Comparison of ENCODE assay signal across 8 cellular contexts in genomic region chr3:16482770-16483531, GRCh38. TPM values are rescaled to one million over a fixed set of nuclear protein-coding genes. Genes with fewer than 3 reads are reported as not detected.
DNase-seq lines count a peak whose midpoint lies in the region; ATAC-seq, FAIRE-seq and TF ChIP-seq lines count a peak whose summit lies in the region.

No MANE protein-coding gene starts in this region.

- intact Hi-C loops in psoas muscle (cut with DNase I) = no loop called here

- ATAC-seq in HG02943 (IDR thresholded peaks at IDR 0.05; ENCODE audit: low read depth, unreplicated experiment) (peak; percentile 52), psoas muscle (no peak)
- peak; percentile 70 for ATAC-seq in activated naive CD8-positive, alpha-beta T cell treated with anti-CD3 and anti-CD28 coated beads, Interleukin-2, amount 50 U/mL, for 24 hours

- no peak overlapping the region for H3K4me3 Mint-ChIP-seq in activated naive CD8-positive, alpha-beta T cell treated with anti-CD3 and anti-CD28 coated beads, Interleukin-2, amount 50 U/mL, for 24 hours

- TF ChIP-seq CTCF in psoas muscle (IDR thresholded peaks at IDR 0.05) = no peak

- DNase-seq in stimulated activated CD8-positive, alpha-beta memory T cell treated with anti-CD3 and anti-CD28 coated beads, Interleukin-12 subunit alpha, Interleukin-12 subunit beta, amount 100 ng/mL, for 4 hours (ENCODE audit: low read depth) = peak; percentile 8
- no peak for DNase-seq in stimulated activated CD8-positive, alpha-beta memory T cell treated with anti-CD3 and anti-CD28 coated beads, Interleukin-4, amount 100 ng/mL, for 48 hours
- DNase-seq in NCI-H2107 treated with DMSO at 0.1 percent for 48 hours (lab: John Stamatoyannopoulos, UW; ENCODE audit: unreplicated experiment) = peak; percentile 88
- DNase-seq in activated naive CD8-positive, alpha-beta T cell treated with anti-CD3 and anti-CD28 coated beads, Interleukin-2, amount 50 U/mL, for 24 hours = peak; percentile 41
- DNase-seq in psoas muscle = peak in 1 of 2 donors; percentile 50
- DNase-seq in H54 (ENCODE audit: insufficient read length, low spot score) = no peak
- no peak for DNase-seq in RPMI8226

- H3K4me1 Mint-ChIP-seq in activated naive CD8-positive, alpha-beta T cell treated with anti-CD3 and anti-CD28 coated beads, Interleukin-2, amount 50 U/mL, for 24 hours = peaks cover 74% of the 10 kb centered on the region

- H3K36me3 ChIP-seq in psoas muscle (ENCODE audit: insufficient read depth in 1 of 2, low read depth in 1 of 2) = peaks cover 2 to 6% of the 10 kb centered on the region in 2 donors

- no peak overlapping the region for H3K4me3 ChIP-seq in psoas muscle

- H3K9me3 ChIP-seq in psoas muscle = no peaks in the 10 kb centered on the region

- H3K27me3 Mint-ChIP-seq in activated naive CD8-positive, alpha-beta T cell treated with anti-CD3 and anti-CD28 coated beads, Interleukin-2, amount 50 U/mL, for 24 hours = no peaks in the 10 kb centered on the region

- no peaks in the 10 kb centered on the region for H3K27me3 ChIP-seq in psoas muscle (ENCODE audit: insufficient read depth in 3 of 3, low read length in 2 of 3)

- TF ChIP-seq POLR2A in H54 (IDR thresholded peaks at IDR 0.05; ENCODE audit: low read depth, low read length) = no peak

- H3K9me3 Mint-ChIP-seq in activated naive CD8-positive, alpha-beta T cell treated with anti-CD3 and anti-CD28 coated beads, Interleukin-2, amount 50 U/mL, for 24 hours = no peaks in the 10 kb centered on the region

- H3K36me3 Mint-ChIP-seq in activated naive CD8-positive, alpha-beta T cell treated with anti-CD3 and anti-CD28 coated beads, Interleukin-2, amount 50 U/mL, for 24 hours (ENCODE audit: low read depth) = peaks cover 74% of the 10 kb centered on the region

- H3K27ac ChIP-seq in psoas muscle = peak overlapping the region; percentile 11

- H3K4me1 ChIP-seq in psoas muscle = peaks cover 33% of the 10 kb centered on the region

- no peak for FAIRE-seq in H54 (lab: Jason Lieb, UNC)

- H3K27ac Mint-ChIP-seq in activated naive CD8-positive, alpha-beta T cell treated with anti-CD3 and anti-CD28 coated beads, Interleukin-2, amount 50 U/mL, for 24 hours = peak overlapping the region; percentile 73

- 51 to 65% (median 64%) methylated on average over 7 of the region's 7 CpGs for WGBS in psoas muscle, 3 donors

RNA-seq across cellular contexts. Expression of gene RFTN1, which starts 30.5 kb away (rescaled TPM):
- 10 to 100 TPM; 11.5 to 21.8 (median 16.8) TPM for total RNA-seq in psoas muscle
- polyA plus RNA-seq in psoas muscle = 10 to 100 TPM in 2 of 3 donors, 1 to 10 TPM in 1; 9.1 to 33.1 (median 14.9) TPM

Comparison
In these comparisons a context has a peak if more than half of its experiments do, and no peak if none do; other contexts are left out.
1. DNase-seq: peak in stimulated activated CD8-positive, alpha-beta memory T cell treated with anti-CD3 and anti-CD28 coated beads, Interleukin-12 subunit alpha, Interleukin-12 subunit beta, amount 100 ng/mL, for 4 hours (single experiment), NCI-H2107 treated with DMSO at 0.1 percent for 48 hours (single experiment) and activated naive CD8-positive, alpha-beta T cell treated with anti-CD3 and anti-CD28 coated beads, Interleukin-2, amount 50 U/mL, for 24 hours (single experiment); none in stimulated activated CD8-positive, alpha-beta memory T cell treated with anti-CD3 and anti-CD28 coated beads, Interleukin-4, amount 100 ng/mL, for 48 hours (single experiment), H54 (single experiment) and RPMI8226 (single experiment).
2. ATAC-seq: peak in HG02943 (single experiment) and activated naive CD8-positive, alpha-beta T cell treated with anti-CD3 and anti-CD28 coated beads, Interleukin-2, amount 50 U/mL, for 24 hours (single experiment); none in psoas muscle (0 of 4).